ENCODE assay signal across 8 cellular contexts in the genomic region with DNA sequence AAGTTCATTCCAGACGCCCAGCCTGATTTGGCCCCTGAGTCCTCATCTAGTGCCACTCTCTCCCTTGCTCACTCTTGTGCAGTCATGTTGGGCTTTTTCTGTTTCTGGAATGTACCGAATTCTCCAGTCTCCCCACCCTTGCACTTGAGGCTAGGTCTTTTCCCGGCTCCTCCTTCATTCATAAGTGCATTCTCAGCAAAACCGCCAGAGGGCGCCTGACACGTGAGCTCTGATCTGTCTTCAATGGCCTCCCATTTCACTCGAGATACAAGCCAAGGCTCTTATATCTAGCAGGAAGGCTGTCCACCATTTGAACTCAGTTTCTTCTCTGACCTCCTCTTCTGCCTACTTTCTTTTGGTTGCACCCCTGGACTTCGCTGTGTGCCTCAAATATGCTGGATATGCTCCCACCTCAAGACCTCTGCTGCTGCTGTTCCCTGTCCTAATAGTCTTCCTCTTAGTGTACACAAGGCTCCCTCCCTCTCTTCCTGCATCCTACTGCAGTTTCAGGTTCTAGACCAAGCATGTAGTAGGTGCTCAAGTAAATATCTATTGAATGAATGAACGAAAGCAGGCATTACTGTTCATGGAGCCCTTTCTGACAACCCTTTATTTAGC.
DNase-seq lines count a peak whose midpoint lies in the region; ATAC-seq, FAIRE-seq and TF ChIP-seq lines count a peak whose summit lies in the region.

No MANE protein-coding gene starts in this region.

- H3K4me3 ChIP-seq in WERI-Rb-1 (ENCODE audit: low read depth, low read length) (no peak overlapping the region), bronchial epithelial cell (ENCODE audit: low read depth, low read length) (no peak overlapping the region)

- peak; percentile 89 for TF ChIP-seq CTCF in AG09319 (IDR thresholded peaks at IDR 0.05; ENCODE audit: low read depth, low read length)
- TF ChIP-seq CTCF in WERI-Rb-1 (IDR thresholded peaks at IDR 0.05; ENCODE audit: low read depth, low read length): peak; percentile 88
- TF ChIP-seq CTCF in bronchial epithelial cell (IDR thresholded peaks at IDR 0.05; ENCODE audit: insufficient read depth, low read length, severe bottlenecking): peak; percentile 94

- H3K9me3 ChIP-seq in WERI-Rb-1 (ENCODE audit: severe bottlenecking): no peaks in the 10 kb centered on the region

- H3K36me3 ChIP-seq in WERI-Rb-1: no peaks in the 10 kb centered on the region
- H3K36me3 ChIP-seq in bronchial epithelial cell (ENCODE audit: control insufficient read depth, insufficient read depth, low read length): no peaks in the 10 kb centered on the region

- ATAC-seq in GM18861 (IDR thresholded peaks at IDR 0.05; ENCODE audit: unreplicated experiment) (peak; percentile 99), HG03039 (IDR thresholded peaks at IDR 0.05; ENCODE audit: unreplicated experiment) (peak; percentile 90)

- peak; percentile 81 for FAIRE-seq in bronchial epithelial cell (lab: Jason Lieb, UNC)

- DNase-seq in AG09319 (ENCODE audit: extremely low read depth, low read depth) (no peak), NCI-H2081 treated with DMSO at 0.1 percent for 48 hours (lab: John Stamatoyannopoulos, UW) (peak; percentile 60), WERI-Rb-1 (peak; percentile 75), bronchial epithelial cell (ENCODE audit: low read depth) (peak; percentile 79), islet precursor cell (peak; percentile 93)
- peak; percentile 15 to 43 (median 21) for DNase-seq in stimulated activated CD4-positive, alpha-beta T cell treated with anti-CD3 and anti-CD28 coated beads, Interleukin-1b, Interleukin-23, amount 100 ng/mL, for 24 hours (ENCODE audit: low read depth in 4 of 4, low spot score in 1 of 4)

- H3K27me3 ChIP-seq in WERI-Rb-1 (ENCODE audit: insufficient read depth, low read depth, severe bottlenecking) (no peaks in the 10 kb centered on the region), bronchial epithelial cell (ENCODE audit: control insufficient read depth, insufficient read depth, low read length) (no peaks in the 10 kb centered on the region)

- H3K27ac ChIP-seq in WERI-Rb-1: no peak overlapping the region
